1 cellular context compared by ENCODE assay signal in the genomic region with DNA sequence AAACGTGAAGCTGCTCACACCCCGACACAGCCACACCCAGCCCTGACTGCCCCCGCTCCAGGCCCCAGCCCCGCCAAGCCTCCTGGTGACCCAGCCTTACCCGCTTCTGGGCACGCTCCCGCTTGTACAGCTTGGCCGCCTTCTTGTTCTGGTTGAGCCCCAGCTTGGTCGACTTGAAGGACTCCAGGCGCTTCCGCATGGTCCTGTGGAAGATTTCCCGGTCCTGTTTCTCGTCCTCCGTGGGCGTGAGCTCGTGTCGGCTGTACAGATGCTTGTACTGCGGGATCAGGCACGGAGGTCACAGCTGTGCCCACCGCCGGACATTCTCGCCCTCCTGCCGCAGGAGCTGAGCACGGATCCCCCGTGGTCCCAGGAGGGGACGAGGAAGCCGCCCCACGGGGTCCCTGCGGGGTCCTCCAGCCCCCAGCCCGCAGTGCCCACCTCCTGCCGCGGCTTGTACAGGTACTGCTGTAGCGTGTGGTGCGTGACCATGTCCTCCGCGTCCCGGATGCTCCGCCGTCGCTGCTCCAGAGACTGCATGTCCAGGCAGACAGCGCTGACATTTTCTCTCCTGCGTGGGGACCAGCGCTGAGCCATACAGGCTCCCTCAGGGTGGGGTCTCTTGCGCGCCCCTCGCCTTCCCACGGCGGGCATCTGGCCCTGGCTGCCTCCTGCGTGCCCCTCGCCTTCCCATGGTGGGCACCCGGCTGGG.
TF ChIP-seq lines count a peak whose summit lies in the region.

No MANE protein-coding gene starts in this region.

TF ChIP-seq in IMR-90, 13 proteins besides CTCF, POLR2A, EP300 and RAD21:
- TF ChIP-seq BHLHE40 (IDR thresholded peaks at IDR 0.05; ENCODE audit: low read depth, low read length) (no peak), SMC3 (IDR thresholded peaks at IDR 0.05; ENCODE audit: low read depth, low read length) (no peak), CHD1 (IDR thresholded peaks at IDR 0.05; ENCODE audit: low read depth, low read length) (no peak)
- TF ChIP-seq, protein P1, sequence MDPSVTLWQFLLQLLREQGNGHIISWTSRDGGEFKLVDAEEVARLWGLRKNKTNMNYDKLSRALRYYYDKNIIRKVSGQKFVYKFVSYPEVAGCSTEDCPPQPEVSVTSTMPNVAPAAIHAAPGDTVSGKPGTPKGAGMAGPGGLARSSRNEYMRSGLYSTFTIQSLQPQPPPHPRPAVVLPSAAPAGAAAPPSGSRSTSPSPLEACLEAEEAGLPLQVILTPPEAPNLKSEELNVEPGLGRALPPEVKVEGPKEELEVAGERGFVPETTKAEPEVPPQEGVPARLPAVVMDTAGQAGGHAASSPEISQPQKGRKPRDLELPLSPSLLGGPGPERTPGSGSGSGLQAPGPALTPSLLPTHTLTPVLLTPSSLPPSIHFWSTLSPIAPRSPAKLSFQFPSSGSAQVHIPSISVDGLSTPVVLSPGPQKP (IDR thresholded peaks at IDR 0.05; ENCODE audit: borderline replicate concordance, low read depth, low read length): no peak
